10 cellular contexts compared by ENCODE assay signal in genomic region chr19:2700660-2701360, GRCh38. TPM values are rescaled to one million over a fixed set of nuclear protein-coding genes. Genes with fewer than 3 reads are reported as not detected.
DNase-seq lines count a peak whose midpoint lies in the region; TF ChIP-seq lines count a peak whose summit lies in the region.
"Had no signal": no experiment of that assay in that cellular context is flagged by ENCODE, and none has a peak within 500 bp of the region (broad histone marks: within the 10 kb centered on the region; RNA-seq: fewer than 3 reads in every experiment).

No MANE protein-coding gene starts in this region.

- H3K79me2 ChIP-seq in parathyroid adenoma, result no peaks in the 10 kb centered on the region

- intact Hi-C loops in stomach (cut with DNase I; ENCODE audit: low total_unique reads), result no loop called here

- H3K9me3 ChIP-seq in parathyroid adenoma (ENCODE audit: control insufficient read depth, low read length) (no peaks in the 10 kb centered on the region), stomach (no peaks in the 10 kb centered on the region)
- H3K9me3 ChIP-seq: gastroesophageal sphincter had no signal

- TF ChIP-seq CTCF in parathyroid adenoma (IDR thresholded peaks at IDR 0.05), result no peak
- TF ChIP-seq CTCF in stomach (IDR thresholded peaks at IDR 0.05), result no peak

- H3K4me2 ChIP-seq in parathyroid adenoma (ENCODE audit: low read length), result peak overlapping the region; percentile 26

- H3K36me3 ChIP-seq in parathyroid adenoma (ENCODE audit: control insufficient read depth, insufficient read depth, low read length) (no peaks in the 10 kb centered on the region), stomach (no peaks in the 10 kb centered on the region)
- H3K36me3 ChIP-seq: gastroesophageal sphincter had no signal

- DNase-seq in DMS79 treated with DMSO at 0.1 percent for 48 hours (lab: John Stamatoyannopoulos, UW), result peak; percentile 7
- DNase-seq in DMS79 (lab: John Stamatoyannopoulos, UW), result no peak
- no peak for DNase-seq in NCI-H1436 treated with DMSO at 0.1 percent for 48 hours (lab: John Stamatoyannopoulos, UW)
- no peak for DNase-seq in stomach
- DNase-seq: activated CD4-positive, CD25-positive, alpha-beta regulatory T cell; NCI-H2107 had no signal

- no peak overlapping the region for H3K9ac ChIP-seq in parathyroid adenoma

- H3K27ac ChIP-seq in cingulate gyrus (ENCODE audit: low read depth, low read length), result peak overlapping the region; percentile 39
- H3K27ac ChIP-seq in parathyroid adenoma, result no peak overlapping the region
- peak overlapping the region in 2 of 5 donors; percentile 26 to 79 for H3K27ac ChIP-seq in stomach
- H3K27ac ChIP-seq: 22Rv1 had no signal

- 34 to 49% (median 41%) methylated on average over 26 of the region's 26 CpGs for WGBS in stomach, 5 donors

- H3K4me1 ChIP-seq in parathyroid adenoma (peaks cover 8% of the 10 kb centered on the region), stomach (peaks cover 10 to 28% (median 23%) of the 10 kb centered on the region in 4 donors)

- TF ChIP-seq EP300 in stomach (IDR thresholded peaks at IDR 0.05), result no peak

- TF ChIP-seq POLR2A in stomach (IDR thresholded peaks at IDR 0.05), result no peak

- no peaks in the 10 kb centered on the region for H3K27me3 ChIP-seq in parathyroid adenoma (ENCODE audit: control insufficient read depth, insufficient read depth, low read length)
- no peaks in the 10 kb centered on the region for H3K27me3 ChIP-seq in stomach
- H3K27me3 ChIP-seq: gastroesophageal sphincter had no signal

- no peak overlapping the region for H3K4me3 ChIP-seq in parathyroid adenoma (ENCODE audit: low read depth, low read length)
- peak overlapping the region in 1 of 4 donors; percentile 13 for H3K4me3 ChIP-seq in stomach

- H2AFZ ChIP-seq in parathyroid adenoma, result peak overlapping the region; percentile 25

RNA-seq across cellular contexts. Expression of gene GNG7, which starts 1.7 kb away (rescaled TPM):
- total RNA-seq in stomach, result 10 to 100 TPM in 1 of 5 donors, 1 to 10 TPM in 3, under 1 TPM in 1; 0.58 to 15.1 (median 3.6) TPM
- 1 to 10 TPM; 3.4 to 7.0 (median 5.0) TPM for polyA plus RNA-seq in stomach

RNA-seq across cellular contexts. Expression of gene DIRAS1, which starts 20.4 kb away (rescaled TPM):
- 1 to 10 TPM in 2 of 5 donors, under 1 TPM in 2, not detected in 1; 0.73 to 2.9 (median 1.0) TPM for total RNA-seq in stomach
- 1 to 10 TPM; 2.1 to 8.4 (median 2.8) TPM for polyA plus RNA-seq in stomach

RNA-seq across cellular contexts. Expression of gene SLC39A3, which starts 39.0 kb away (rescaled TPM):
- 10 to 100 TPM in 2 of 5 donors, 1 to 10 TPM in 2, not detected in 1; 3.6 to 33.6 (median 16.4) TPM for total RNA-seq in stomach
- polyA plus RNA-seq in stomach, result 10 to 100 TPM in 2 of 3 donors, 1 to 10 TPM in 1; 7.3 to 26.7 (median 14.9) TPM
